21 cellular contexts compared by ENCODE assay signal in genomic region chr2:203501870-203502269, GRCh38. TPM values are rescaled to one million over a fixed set of nuclear protein-coding genes. Genes with fewer than 3 reads are reported as not detected.
DNase-seq lines count a peak whose midpoint lies in the region; ATAC-seq lines count a peak whose summit lies in the region.
"Had no signal": no experiment of that assay in that cellular context is flagged by ENCODE, and none has a peak within 500 bp of the region (broad histone marks: within the 10 kb centered on the region; RNA-seq: fewer than 3 reads in every experiment).

No MANE protein-coding gene starts in this region.

- H4K20me1 ChIP-seq in BLaER1 treated with 17β-estradiol and CSF1 and Interleukin-3, amounts not matched to agents 10 nM and 100 nM: peaks cover 0 to 31% (median 0%) of the 10 kb centered on the region in 11 experiments; a peak in 3 of 22 replicates

- DNase-seq in G401 (ENCODE audit: low spot score): peak; percentile 38
- DNase-seq in cerebellum (ENCODE audit: low spot score): peak; percentile 17
- DNase-seq in medulla oblongata (ENCODE audit: extremely low spot score): peak; percentile 12
- DNase-seq in NCI-H1694 treated with DMSO at 0.1 percent for 48 hours (lab: John Stamatoyannopoulos, UW): no peak
- DNase-seq in activated T-cell treated with anti-CD3 and anti-CD28 coated beads, Interleukin-2, amount 50 U/mL, for 4 hours: no peak
- DNase-seq: C1 segment of cervical spinal cord, DMS53, GF-D8, KBM-7, NCI-H1092 treated with DMSO at 0.1 percent for 48 hours, NCI-H1436 treated with DMSO at 0.1 percent for 48 hours, NCI-H2029, NCI-H2227 treated with DMSO at 0.1 percent for 48 hours, NCI-H510A treated with DMSO at 0.1 percent for 48 hours, NCI-H748 treated with DMSO at 0.1 percent for 48 hours had no signal

- H3K4me3 ChIP-seq in BLaER1 treated with 17β-estradiol and CSF1 and Interleukin-3, amounts not matched to agents 10 nM and 100 nM: peak overlapping the region in 1 of 10 experiments; percentile 41; a peak in 1 of 20 replicates
- H3K4me3 ChIP-seq: GM23338, HAP-1 had no signal

- peaks cover 24 to 64% (median 41%) of the 10 kb centered on the region in 11 experiments for H3K9me3 ChIP-seq in BLaER1 treated with 17β-estradiol and CSF1 and Interleukin-3, amounts not matched to agents 10 nM and 100 nM (replicated peaks in 1 of 11)

- peak overlapping the region in 10 of 11 experiments; percentile 27 to 82 (median 72); a peak in 16 of 22 replicates for H3K27ac ChIP-seq in BLaER1 treated with 17β-estradiol and CSF1 and Interleukin-3, amounts not matched to agents 10 nM and 100 nM

- H3K36me3 Mint-ChIP-seq in activated T-cell treated with anti-CD3 and anti-CD28 coated beads, Interleukin-2, amount 50 U/mL, for 4 hours (ENCODE audit: insufficient read depth): peaks cover 9% of the 10 kb centered on the region

- no peaks in the 10 kb centered on the region for H3K9me3 Mint-ChIP-seq in activated T-cell treated with anti-CD3 and anti-CD28 coated beads, Interleukin-2, amount 50 U/mL, for 4 hours

- in situ Hi-C loops in G401 (cut with HindIII; ENCODE audit: low sequenced_read_pairs): no loop called here

- no peak overlapping the region for H3K4me3 Mint-ChIP-seq in activated T-cell treated with anti-CD3 and anti-CD28 coated beads, Interleukin-2, amount 50 U/mL, for 4 hours
- H3K4me3 Mint-ChIP-seq: GM23338 had no signal

- peaks cover 16% of the 10 kb centered on the region for H3K4me1 Mint-ChIP-seq in activated T-cell treated with anti-CD3 and anti-CD28 coated beads, Interleukin-2, amount 50 U/mL, for 4 hours (ENCODE audit: low read depth)
- H3K4me1 Mint-ChIP-seq: GM23338 had no signal

- H3K36me3 ChIP-seq in BLaER1 treated with 17β-estradiol and CSF1 and Interleukin-3, amounts not matched to agents 10 nM and 100 nM: peaks cover 0 to 55% (median 0%) of the 10 kb centered on the region in 11 experiments; a peak in 7 of 22 replicates
- H3K36me3 ChIP-seq: HAP-1 had no signal

- H3K27me3 Mint-ChIP-seq in activated T-cell treated with anti-CD3 and anti-CD28 coated beads, Interleukin-2, amount 50 U/mL, for 4 hours (ENCODE audit: low read depth): no peaks in the 10 kb centered on the region

- no peak for ATAC-seq in activated T-cell treated with anti-CD3 and anti-CD28 coated beads, Interleukin-2, amount 50 U/mL, for 4 hours
- no peak for ATAC-seq in HG03521 (IDR thresholded peaks at IDR 0.05; ENCODE audit: unreplicated experiment)
- ATAC-seq in GM18858 (IDR thresholded peaks at IDR 0.05; ENCODE audit: unreplicated experiment): no peak
- ATAC-seq: GM23338, Right ventricle myocardium inferior had no signal

- peak overlapping the region in 5 of 11 experiments; percentile 6 to 49 (median 45); a peak in 4 of 22 replicates for H3K9ac ChIP-seq in BLaER1 treated with 17β-estradiol and CSF1 and Interleukin-3, amounts not matched to agents 10 nM and 100 nM

- H3K4me1 ChIP-seq in BLaER1 treated with 17β-estradiol and CSF1 and Interleukin-3, amounts not matched to agents 10 nM and 100 nM: peaks cover 25 to 80% (median 46%) of the 10 kb centered on the region in 10 experiments
- H3K4me1 ChIP-seq: HAP-1 had no signal

- peak overlapping the region; percentile 64 to 94 (median 84) for H3K4me2 ChIP-seq in BLaER1 treated with 17β-estradiol and CSF1 and Interleukin-3, amounts not matched to agents 10 nM and 100 nM
- H3K4me2 ChIP-seq: GM23338 had no signal

- no peaks in the 10 kb centered on the region for H3K27me3 ChIP-seq in BLaER1 treated with 17β-estradiol and CSF1 and Interleukin-3, amounts not matched to agents 10 nM and 100 nM

RNA-seq across cellular contexts. Expression of gene RAPH1, which starts 33.2 kb away (rescaled TPM):
- 2.8 and 4.4 TPM in 2 replicates for total RNA-seq in G401 (2014; rRNA removed; shearing (Covaris generic))
- total RNA-seq in cerebellum: 51.0 TPM
- total RNA-seq in activated T-cell treated with anti-CD3 and anti-CD28 coated beads, Interleukin-2, amount 50 U/mL, for 4 hours: 10 to 100 TPM; 12.0 to 12.9 (median 12.8) TPM

Comparison
In these comparisons a context has a peak if more than half of its experiments do, and no peak if none do; other contexts are left out.
1. DNase-seq: peak in G401 (single experiment), cerebellum (single experiment) and medulla oblongata (single experiment); none in NCI-H1694 treated with DMSO at 0.1 percent for 48 hours (single experiment) and activated T-cell treated with anti-CD3 and anti-CD28 coated beads, Interleukin-2, amount 50 U/mL, for 4 hours (single experiment).